In the genomic region with DNA sequence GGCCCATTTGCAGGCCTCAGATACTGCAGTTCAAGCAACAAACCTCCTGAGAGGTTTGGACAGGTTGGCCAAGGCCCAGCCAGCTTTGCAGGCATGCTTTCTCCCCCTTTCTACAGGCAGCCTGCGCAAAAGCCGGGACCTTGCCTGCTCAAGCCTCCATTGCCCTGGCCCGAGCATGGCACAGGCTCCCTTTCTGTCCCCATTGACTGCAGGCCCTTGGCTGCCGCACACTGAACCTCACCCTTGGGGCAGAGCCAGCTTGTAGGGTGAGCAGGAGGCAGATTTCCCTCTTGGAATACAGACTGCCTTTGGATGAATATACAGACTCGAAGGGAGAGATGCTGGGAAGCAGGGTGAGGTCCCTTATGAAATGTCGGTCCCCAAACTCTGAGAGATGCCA, we compare ENCODE assay signal across 23 cellular contexts.
DNase-seq lines count a peak whose midpoint lies in the region; ATAC-seq lines count a peak whose summit lies in the region.
"Had no signal": no experiment of that assay in that cellular context is flagged by ENCODE, and none has a peak within 500 bp of the region (broad histone marks: within the 10 kb centered on the region; RNA-seq: fewer than 3 reads in every experiment).

No MANE protein-coding gene starts in this region.

- intact Hi-C loops in sciatic nerve (cut with DNase I), result no loop called here

- no peak overlapping the region for H4K91ac ChIP-seq in neuronal stem cell (ENCODE audit: low read depth, low read length, poor library complexity)

- peaks cover 3 to 7% of the 10 kb centered on the region in 2 donors for H3K4me1 ChIP-seq in neuronal stem cell (ENCODE audit: control insufficient read depth in 2 of 2, insufficient read depth in 1 of 2, low read depth in 1 of 2, low read length in 2 of 2)
- H3K4me1 ChIP-seq: HAP-1 had no signal

- H3K14ac ChIP-seq in neuronal stem cell (ENCODE audit: low read length), result no peak overlapping the region

- no peaks in the 10 kb centered on the region for H3K36me3 ChIP-seq in neuronal stem cell (replicated peaks in 1 of 2; ENCODE audit: control insufficient read depth in 2 of 2, insufficient read depth in 2 of 2, low read length in 2 of 2)
- H3K36me3 ChIP-seq: HAP-1, thoracic aorta had no signal

- H3K9me3 ChIP-seq in neuronal stem cell (replicated peaks in 1 of 2; ENCODE audit: control insufficient read depth in 2 of 2, insufficient read depth in 1 of 2, low read depth in 1 of 2, low read length in 2 of 2), result no peaks in the 10 kb centered on the region
- H3K9me3 ChIP-seq: HAP-1, thoracic aorta had no signal

- H2BK12ac ChIP-seq in neuronal stem cell (ENCODE audit: low read length), result no peak overlapping the region

- H3K9ac ChIP-seq in neuronal stem cell (ENCODE audit: low read depth, low read length, poor library complexity), result no peak overlapping the region

- no peak overlapping the region for H2BK120ac ChIP-seq in neuronal stem cell (ENCODE audit: low read depth, low read length)

- no peak overlapping the region for H3K18ac ChIP-seq in neuronal stem cell (ENCODE audit: low read length)

- no peak overlapping the region for H2AK5ac ChIP-seq in neuronal stem cell (ENCODE audit: low read depth, low read length)

- H3K4me3 Mint-ChIP-seq in activated CD8-positive, alpha-beta memory T cell treated with anti-CD3 and anti-CD28 coated beads, Interleukin-2, amount 10 ng/mL, durations not matched to agents 7 days and 5 days, result no peak overlapping the region
- H3K4me3 Mint-ChIP-seq: nephron progenitor cell had no signal

- no peaks in the 10 kb centered on the region for H3K9me3 Mint-ChIP-seq in activated CD8-positive, alpha-beta memory T cell treated with anti-CD3 and anti-CD28 coated beads, Interleukin-2, amount 10 ng/mL, durations not matched to agents 7 days and 5 days (ENCODE audit: low read depth)

- no peak overlapping the region for H2AFZ ChIP-seq in neuronal stem cell (ENCODE audit: low read length)

- peaks cover 0 to 16% (median 0%) of the 10 kb centered on the region in 3 experiments for H3K27me3 ChIP-seq in neuronal stem cell (ENCODE audit: control insufficient read depth in 3 of 3, insufficient read depth in 3 of 3, low read depth in 1 of 3, low read length in 3 of 3)

- H4K8ac ChIP-seq in neuronal stem cell (ENCODE audit: low read depth, low read length), result no peak overlapping the region

- no peaks in the 10 kb centered on the region for H3K79me1 ChIP-seq in neuronal stem cell (ENCODE audit: low read depth, low read length)

- no peaks in the 10 kb centered on the region for H3K36me3 Mint-ChIP-seq in activated CD8-positive, alpha-beta memory T cell treated with anti-CD3 and anti-CD28 coated beads, Interleukin-2, amount 10 ng/mL, durations not matched to agents 7 days and 5 days

- DNase-seq in G401 (ENCODE audit: low spot score) (peak; percentile 78), hypothalamus (lab: John Stamatoyannopoulos, UW) (peak in 38 of 51 donors; percentile 21 to 84 (median 59)), sciatic nerve (ENCODE audit: low spot score) (no peak), neuronal stem cell (ENCODE audit: low spot score) (no peak), germinal center (ENCODE audit: low spot score) (no peak)
- no peak for DNase-seq in activated CD8-positive, alpha-beta memory T cell treated with anti-CD3 and anti-CD28 coated beads, Interleukin-2, amount 10 ng/mL, durations not matched to agents 7 days and 5 days
- DNase-seq: activated CD4-positive, alpha-beta T cell treated with anti-CD3 and anti-CD28 coated beads for 1 hour; activated T-cell treated with anti-CD3 and anti-CD28 coated beads, Interleukin-2, amount 50 U/mL, for 1 hour; Kasumi-1; NCI-H1694 treated with DMSO at 0.1 percent for 48 hours; NCI-H2171; NCI-H526; nephron progenitor cell; stimulated activated CD4-positive, alpha-beta T cell treated with anti-CD3 and anti-CD28 coated beads, Interleukin-1b, Interleukin-23, amount 100 ng/mL, for 48 hours; T-helper 1 cell had no signal

- H3K4ac ChIP-seq in neuronal stem cell (ENCODE audit: low read length), result no peak overlapping the region

- no peak overlapping the region for H2BK5ac ChIP-seq in neuronal stem cell (ENCODE audit: low read length)

- CTCF ChIA-PET in activated CD8-positive, alpha-beta memory T cell treated with anti-CD3 and anti-CD28 coated beads, Interleukin-2, amount 10 ng/mL, durations not matched to agents 7 days and 5 days (lab: Charles Lee), result no interaction called here

- in situ Hi-C loops in G401 (cut with HindIII; ENCODE audit: low sequenced_read_pairs), result no loop called here

- H3K4me3 ChIP-seq in neuronal stem cell (ENCODE audit: low read length in 2 of 2), result no peak overlapping the region
- H3K4me3 ChIP-seq: HAP-1, thoracic aorta had no signal

- H3K4me1 Mint-ChIP-seq in activated CD8-positive, alpha-beta memory T cell treated with anti-CD3 and anti-CD28 coated beads, Interleukin-2, amount 10 ng/mL, durations not matched to agents 7 days and 5 days, result no peaks in the 10 kb centered on the region

- no peak overlapping the region for H2BK15ac ChIP-seq in neuronal stem cell (ENCODE audit: low read length)

- peak; percentile 43 for ATAC-seq in sciatic nerve
- ATAC-seq in activated CD8-positive, alpha-beta memory T cell treated with anti-CD3 and anti-CD28 coated beads, Interleukin-2, amount 10 ng/mL, durations not matched to agents 7 days and 5 days, result no peak
- ATAC-seq in GM19463 (IDR thresholded peaks at IDR 0.05; ENCODE audit: unreplicated experiment), result no peak
- ATAC-seq: left lobe of liver, Panc1 had no signal

- no peak overlapping the region for H3K4me2 ChIP-seq in neuronal stem cell (ENCODE audit: insufficient read depth, low read length, poor library complexity, severe bottlenecking)

- WGBS in neuronal stem cell (ENCODE audit: extremely low coverage in 2 of 2, insufficient read length in 2 of 2, insufficient replicate concordance in 1 of 2), 2 donors, result no CpG with 5 or more reads among the region's 6 CpGs

- H3K23ac ChIP-seq in neuronal stem cell (ENCODE audit: low read depth, low read length, poor library complexity), result no peak overlapping the region

- peaks cover 8% of the 10 kb centered on the region for H3K27me3 Mint-ChIP-seq in activated CD8-positive, alpha-beta memory T cell treated with anti-CD3 and anti-CD28 coated beads, Interleukin-2, amount 10 ng/mL, durations not matched to agents 7 days and 5 days

- no peak overlapping the region for H3K27ac Mint-ChIP-seq in activated CD8-positive, alpha-beta memory T cell treated with anti-CD3 and anti-CD28 coated beads, Interleukin-2, amount 10 ng/mL, durations not matched to agents 7 days and 5 days
- H3K27ac Mint-ChIP-seq: nephron progenitor cell had no signal

- H3K27ac ChIP-seq in cingulate gyrus (ENCODE audit: low read depth, low read length) (peak overlapping the region; percentile 58), neuronal stem cell (replicated peaks; ENCODE audit: low read length) (no peak overlapping the region)
- H3K27ac ChIP-seq: C4-2B, HL-60 had no signal

Comparison
In these comparisons a context has a peak if more than half of its experiments do, and no peak if none do; other contexts are left out.
1. DNase-seq: peak in G401 (single experiment) and hypothalamus (38 of 51); none in sciatic nerve (single experiment), neuronal stem cell (single experiment), germinal center (single experiment) and activated CD8-positive, alpha-beta memory T cell treated with anti-CD3 and anti-CD28 coated beads, Interleukin-2, amount 10 ng/mL, durations not matched to agents 7 days and 5 days (single experiment).